Comparison of ENCODE assay signal across 8 cellular contexts in the genomic region with DNA sequence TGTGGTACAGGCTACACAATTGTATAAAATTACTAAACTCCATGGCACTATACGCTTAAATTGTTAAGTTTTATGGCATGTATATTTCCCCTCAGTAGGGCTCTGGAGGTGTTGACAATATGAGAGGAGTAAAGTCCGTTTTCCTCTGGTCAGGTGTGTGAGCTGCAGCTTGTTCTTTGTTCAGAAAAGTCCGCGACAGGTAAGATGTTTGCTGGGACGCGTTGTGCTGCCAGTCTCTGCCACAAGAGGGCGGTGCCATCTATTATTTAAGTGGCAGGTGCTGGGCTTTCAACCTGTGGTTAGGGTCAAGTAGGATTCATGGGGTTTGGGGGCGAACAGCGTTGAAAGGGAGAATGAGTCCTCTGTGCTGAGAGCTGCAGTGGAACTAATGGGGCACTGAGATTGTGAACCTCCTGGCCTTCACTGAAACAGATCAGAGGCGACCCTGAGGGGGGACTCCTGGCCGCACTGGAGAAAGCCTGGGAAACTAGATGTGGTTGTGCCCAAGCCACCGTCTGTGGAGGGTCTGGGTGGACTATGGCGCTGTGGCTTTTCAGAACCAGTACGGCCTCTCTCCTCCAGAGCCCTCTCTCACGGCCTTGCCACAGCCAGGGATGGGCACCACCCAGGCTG.
DNase-seq lines count a peak whose midpoint lies in the region; ATAC-seq, FAIRE-seq and TF ChIP-seq lines count a peak whose summit lies in the region.

No MANE protein-coding gene starts in this region.

- BruUV-seq in K562 (replicated peaks; lab: Mats Ljungman, UMichigan) = no TSS peak

- H3K9me2 ChIP-seq in neural cell (ENCODE audit: insufficient read depth, low read length) = no peaks in the 10 kb centered on the region

- peak; percentile 69 for ATAC-seq in K562

- H3K9me3 ChIP-seq in K562 (replicated peaks; ENCODE audit: control insufficient read depth, insufficient read depth, low read depth, low read length) (no peaks in the 10 kb centered on the region), neural cell (ENCODE audit: low read length) (no peaks in the 10 kb centered on the region)

- H3K36me3 ChIP-seq in K562 (ENCODE audit: control insufficient read depth, insufficient read depth, low read length) (no peaks in the 10 kb centered on the region), neural cell (ENCODE audit: insufficient read depth, low read length) (no peaks in the 10 kb centered on the region)

- H2AFZ ChIP-seq in K562 (ENCODE audit: low read depth, low read length) = no peak overlapping the region
- H2AFZ ChIP-seq in neural cell (ENCODE audit: low read depth, low read length) = no peak overlapping the region

- 1% methylated on average over 15 of the region's 15 CpGs for WGBS in K562 (ENCODE audit: insufficient coverage, low coverage, missing lambda C conversion rate)

- H3K27ac ChIP-seq in K562 (ENCODE audit: extremely low read depth, low read depth, low read length) = no peak overlapping the region
- no peak overlapping the region for H3K27ac ChIP-seq in neural cell (ENCODE audit: low read length)

- H3K27me3 ChIP-seq in K562 (ENCODE audit: control insufficient read depth in 2 of 2, insufficient read depth in 2 of 2, low read length in 2 of 2) (no peaks in the 10 kb centered on the region; a peak in 1 of 5 replicates), neural cell (ENCODE audit: insufficient read depth, low read depth, low read length) (no peaks in the 10 kb centered on the region)

- CTCF ChIA-PET in K562 (lab: Yijun Ruan, JAX; ENCODE audit: low intra/inter-chr PET ratio) = interaction anchor here (0.6 kb wide), 1 partner anchor 1290 kb away, joined by 3 read pairs; no protein-coding TSS in a partner anchor

- in situ Hi-C loops in ACHN (cut with HindIII; ENCODE audit: low pct_ligation_motif_present, low pct_unique_long_range_greater_than_20kb, low sequenced_read_pairs) = no loop called here
- in situ Hi-C loops in K562 (cut with MboI) = no loop called here

- peak; percentile 78 for FAIRE-seq in K562 (lab: Jason Lieb, UNC)

- H3K9ac ChIP-seq in K562 (ENCODE audit: insufficient read depth in 1 of 2, low read depth in 2 of 2, low read length in 2 of 2) = no peak overlapping the region
- H3K9ac ChIP-seq in neural cell (ENCODE audit: low read length) = no peak overlapping the region

- no peaks in the 10 kb centered on the region for H3K9me1 ChIP-seq in K562 (ENCODE audit: control insufficient read depth, insufficient read depth, low read length)

- TF ChIP-seq RAD21 in K562 (CRISPR knock-in tag; conservative IDR thresholded peaks at IDR 0.05 in 1 of 2, IDR thresholded peaks at IDR 0.05 in 1 of 2) = peak; percentile 7 to 47; a peak in 2 of 4 replicates
- TF ChIP-seq RAD21 in neural cell (conservative IDR thresholded peaks at IDR 0.05) = peak; percentile 69

- H4K20me1 ChIP-seq in K562 (replicated peaks; ENCODE audit: control insufficient read depth, insufficient read depth, low read length) = no peaks in the 10 kb centered on the region
- no peaks in the 10 kb centered on the region for H4K20me1 ChIP-seq in neural cell (ENCODE audit: insufficient read depth)

- TF ChIP-seq CTCF in GM12875 (IDR thresholded peaks at IDR 0.05; ENCODE audit: borderline replicate concordance, insufficient read depth, low read depth, low read length) = peak; percentile 87
- peak; percentile 66 to 79 (median 67) for TF ChIP-seq CTCF in K562 (IDR thresholded peaks at IDR 0.05 in 2 of 3, conservative IDR thresholded peaks at IDR 0.05 in 1 of 3; ENCODE audit: insufficient read depth in 2 of 3, low read depth in 1 of 3, low read length in 3 of 3)
- peak; percentile 70 for TF ChIP-seq CTCF in neural cell (IDR thresholded peaks at IDR 0.05; ENCODE audit: poor library complexity, severe bottlenecking)

- TF ChIP-seq POLR2A in K562 (conservative IDR thresholded peaks at IDR 0.05) = no peak

- H3K4me2 ChIP-seq in K562 (ENCODE audit: insufficient read depth, low read length) (no peak overlapping the region), neural cell (ENCODE audit: low read length) (no peak overlapping the region)

- no peaks in the 10 kb centered on the region for H3F3A ChIP-seq in neural cell (ENCODE audit: insufficient read depth, low read length, poor library complexity, severe bottlenecking)

- no peaks in the 10 kb centered on the region for H3K4me1 ChIP-seq in K562 (replicated peaks in 1 of 2; ENCODE audit: control insufficient read depth in 2 of 2, insufficient read depth in 2 of 2, low read length in 2 of 2)

- H3K79me2 ChIP-seq in K562 (ENCODE audit: control insufficient read depth, insufficient read depth, low read length) (no peaks in the 10 kb centered on the region), neural cell (replicated peaks; ENCODE audit: insufficient read depth, low read length) (no peaks in the 10 kb centered on the region)

- DNase-seq in ACHN (peak; percentile 41), NCI-H510A treated with DMSO at 0.1 percent for 48 hours (lab: John Stamatoyannopoulos, UW) (peak; percentile 78), K562 (ENCODE audit: extremely low read depth in 1 of 4, low spot score in 3 of 4) (peak; percentile 40 to 61 (median 54)), NCI-H1930 (lab: John Stamatoyannopoulos, UW) (no peak), ureter (ENCODE audit: low spot score) (no peak), GOT3 (lab: John Stamatoyannopoulos, UW) (no peak)

- POLR2A ChIA-PET in K562 (lab: Yijun Ruan, JAX) = no interaction called here

- intact Hi-C loops in K562 (cut with micrococcal nuclease) = loop anchor here (1.0 kb wide), 1 partner anchor 1267 kb away; no protein-coding TSS in a partner anchor

- H3K4me3 ChIP-seq in GM12875 (ENCODE audit: low read depth, low read length) (no peak overlapping the region), K562 (no peak overlapping the region), neural cell (ENCODE audit: low read length) (no peak overlapping the region)

- TF ChIP-seq EP300 in K562 (IDR thresholded peaks at IDR 0.05; ENCODE audit: low read length) = no peak
- no peak for TF ChIP-seq EP300 in neural cell (conservative IDR thresholded peaks at IDR 0.05; ENCODE audit: poor library complexity, severe bottlenecking)

TF ChIP-seq in K562, 482 proteins besides CTCF, POLR2A, EP300 and RAD21:
- peak; percentile 58; the same call in 1 of the 2 replicates for TF ChIP-seq SMC3 (conservative IDR thresholded peaks at IDR 0.05; ENCODE audit: insufficient read depth, low read depth, low read length)
- TF ChIP-seq JUND (IDR thresholded peaks at IDR 0.05; ENCODE audit: borderline replicate concordance, low read depth, low read length) = no peak
- TF ChIP-seq JUND (tag; IDR thresholded peaks at IDR 0.05; ENCODE audit: borderline replicate concordance, low read depth, low read length) = no peak
- no peak for TF ChIP-seq MYNN (IDR thresholded peaks at IDR 0.05)
- TF ChIP-seq MYNN (CRISPR knock-in tag; IDR thresholded peaks at IDR 0.05) = no peak

TF ChIP-seq in neural cell, 6 proteins besides CTCF, POLR2A, EP300 and RAD21:
- no peak for TF ChIP-seq MXI1 (conservative IDR thresholded peaks at IDR 0.05; ENCODE audit: poor library complexity, severe bottlenecking)
- peak; percentile 69 for TF ChIP-seq SMC3 (conservative IDR thresholded peaks at IDR 0.05; ENCODE audit: poor library complexity)

Comparison
In these comparisons a context has a peak if more than half of its experiments do, and no peak if none do; other contexts are left out.
1. DNase-seq: peak in ACHN (single experiment), NCI-H510A treated with DMSO at 0.1 percent for 48 hours (single experiment) and K562 (4 of 4); none in NCI-H1930 (0 of 2), ureter (single experiment) and GOT3 (single experiment).
2. Peak in every context shown above with its lines, with median percentiles within 50 percentile points of each other: CTCF ChIP-seq.